In genomic region chr9:93093081-93093448, GRCh38 we compare ENCODE assay signal across 11 cellular contexts. TPM values are rescaled to one million over a fixed set of nuclear protein-coding genes. Genes with fewer than 3 reads are reported as not detected.
DNase-seq lines count a peak whose midpoint lies in the region; ATAC-seq and TF ChIP-seq lines count a peak whose summit lies in the region.
"Had no signal": no experiment of that assay in that cellular context is flagged by ENCODE, and none has a peak within 500 bp of the region (broad histone marks: within the 10 kb centered on the region; RNA-seq: fewer than 3 reads in every experiment).

No MANE protein-coding gene starts in this region.

- peak overlapping the region; percentile 99 for H3K27ac Mint-ChIP-seq in activated naive CD8-positive, alpha-beta T cell treated with anti-CD3 and anti-CD28 coated beads, Interleukin-2, amount 10 ng/mL, durations not matched to agents 7 days and 5 days
- peak overlapping the region; percentile 87 to 99 (median 95) for H3K27ac Mint-ChIP-seq in naive thymus-derived CD4-positive, alpha-beta T cell

- H3K9me3 ChIP-seq in heart left ventricle (peaks cover 0 to 14% (median 0%) of the 10 kb centered on the region in 12 donors), upper lobe of left lung (peaks cover 0 to 9% (median 0%) of the 10 kb centered on the region in 4 donors)
- H3K9me3 ChIP-seq in naive thymus-derived CD4-positive, alpha-beta T cell (ENCODE audit: control insufficient read depth in 2 of 3, low read length in 3 of 3): no peaks in the 10 kb centered on the region

- H3K27ac ChIP-seq in heart left ventricle (peak overlapping the region in 11 of 12 donors; percentile 2 to 98 (median 92)), upper lobe of left lung (peak overlapping the region in 3 of 4 donors; percentile 93 to 98 (median 98))
- H3K27ac ChIP-seq in naive thymus-derived CD4-positive, alpha-beta T cell (ENCODE audit: low read depth, low read length): peak overlapping the region; percentile 43
- H3K27ac ChIP-seq: C4-2B had no signal

- DNase-seq in heart left ventricle (peak in 2 of 5 donors; percentile 7 to 17), cardiac septum (ENCODE audit: low spot score) (no peak), upper lobe of left lung (peak in 1 of 2 donors; percentile 18), superior temporal gyrus (ENCODE audit: extremely low spot score) (no peak)
- no peak for DNase-seq in activated naive CD8-positive, alpha-beta T cell treated with anti-CD3 and anti-CD28 coated beads, Interleukin-2, amount 10 ng/mL, durations not matched to agents 7 days and 5 days
- DNase-seq in naive thymus-derived CD4-positive, alpha-beta T cell: no peak

- H3K4me3 ChIP-seq in heart left ventricle (no peak overlapping the region), upper lobe of left lung (no peak overlapping the region)
- H3K4me3 ChIP-seq in naive thymus-derived CD4-positive, alpha-beta T cell (ENCODE audit: low read length): no peak overlapping the region

- H3K4me3 Mint-ChIP-seq in activated naive CD8-positive, alpha-beta T cell treated with anti-CD3 and anti-CD28 coated beads, Interleukin-2, amount 10 ng/mL, durations not matched to agents 7 days and 5 days: peak overlapping the region; percentile 86
- H3K4me3 Mint-ChIP-seq in naive thymus-derived CD4-positive, alpha-beta T cell: peak overlapping the region in 7 of 10 donors; percentile 4 to 95 (median 79)

- POLR2A ChIA-PET in activated naive CD8-positive, alpha-beta T cell treated with anti-CD3 and anti-CD28 coated beads, Interleukin-2, amount 10 ng/mL, durations not matched to agents 7 days and 5 days (lab: Charles Lee): interaction anchor here (0.7 to 2.5 kb wide), 3 partner anchors 8 to 65 kb away, joined by 3 to 9 read pairs (median 5); no protein-coding TSS in a partner anchor
- POLR2A ChIA-PET in naive thymus-derived CD4-positive, alpha-beta T cell (lab: Charles Lee): interaction anchor here (0.8 to 5.2 kb wide), 5 partner anchors 28 to 138 kb away, joined by 3 to 42 read pairs (median 9); no protein-coding TSS in a partner anchor

- H3K36me3 ChIP-seq in heart left ventricle (no peaks in the 10 kb centered on the region), upper lobe of left lung (no peaks in the 10 kb centered on the region)
- H3K36me3 ChIP-seq in naive thymus-derived CD4-positive, alpha-beta T cell (ENCODE audit: control insufficient read depth in 2 of 3, insufficient read depth in 3 of 3, low read length in 3 of 3): peaks cover 0 to 7% (median 0%) of the 10 kb centered on the region in 3 experiments

- no peak for TF ChIP-seq CTCF in heart left ventricle (IDR thresholded peaks at IDR 0.05)
- no peak for TF ChIP-seq CTCF in upper lobe of left lung (IDR thresholded peaks at IDR 0.05)

- intact Hi-C loops in heart left ventricle (cut with DNase I): loop anchor here in 3 of 10 donors (5.0 to 10.0 kb wide), 3 partner anchors 36 to 472 kb away; partner anchors contain the start of gene SUSD3 (in 1 of the 3)
- intact Hi-C loops in cardiac septum (cut with DNase I): loop anchor here (10.0 kb wide), 1 partner anchor 482 kb away; the partner anchor contains the start of gene PHF2
- intact Hi-C loops in naive thymus-derived CD4-positive, alpha-beta T cell (cut with micrococcal nuclease): loop anchor here in 1 of 2 donors (10.0 kb wide), 1 partner anchor 768 kb away; the partner anchor contains the start of genes CENPP and NOL8

- H3K4me1 Mint-ChIP-seq in activated naive CD8-positive, alpha-beta T cell treated with anti-CD3 and anti-CD28 coated beads, Interleukin-2, amount 10 ng/mL, durations not matched to agents 7 days and 5 days: peaks cover 51% of the 10 kb centered on the region
- H3K4me1 Mint-ChIP-seq in naive thymus-derived CD4-positive, alpha-beta T cell: peaks cover 42 to 73% (median 66%) of the 10 kb centered on the region in 7 donors

- H3K27me3 Mint-ChIP-seq in activated naive CD8-positive, alpha-beta T cell treated with anti-CD3 and anti-CD28 coated beads, Interleukin-2, amount 10 ng/mL, durations not matched to agents 7 days and 5 days: no peaks in the 10 kb centered on the region
- no peaks in the 10 kb centered on the region for H3K27me3 Mint-ChIP-seq in naive thymus-derived CD4-positive, alpha-beta T cell

- peaks cover 7% of the 10 kb centered on the region for H3K9me3 Mint-ChIP-seq in activated naive CD8-positive, alpha-beta T cell treated with anti-CD3 and anti-CD28 coated beads, Interleukin-2, amount 10 ng/mL, durations not matched to agents 7 days and 5 days
- peaks cover 0 to 16% (median 0%) of the 10 kb centered on the region in 11 donors for H3K9me3 Mint-ChIP-seq in naive thymus-derived CD4-positive, alpha-beta T cell

- no peak for ATAC-seq in heart left ventricle
- no peak for ATAC-seq in activated naive CD8-positive, alpha-beta T cell treated with anti-CD3 and anti-CD28 coated beads, Interleukin-2, amount 10 ng/mL, durations not matched to agents 7 days and 5 days (ENCODE audit: low read depth)
- no peak for ATAC-seq in naive thymus-derived CD4-positive, alpha-beta T cell
- no peak for ATAC-seq in upper lobe of left lung (ENCODE audit: low FRiP score in 2 of 2)
- ATAC-seq in HG03135 (IDR thresholded peaks at IDR 0.05; ENCODE audit: unreplicated experiment): no peak
- no peak for ATAC-seq in GM18907 (IDR thresholded peaks at IDR 0.05; ENCODE audit: unreplicated experiment)
- ATAC-seq: right cardiac atrium had no signal

- no peaks in the 10 kb centered on the region for H3K27me3 ChIP-seq in heart left ventricle
- H3K27me3 ChIP-seq in naive thymus-derived CD4-positive, alpha-beta T cell (ENCODE audit: control insufficient read depth in 2 of 2, insufficient read depth in 2 of 2, low read length in 2 of 2): no peaks in the 10 kb centered on the region
- no peaks in the 10 kb centered on the region for H3K27me3 ChIP-seq in upper lobe of left lung

- CTCF ChIA-PET in naive thymus-derived CD4-positive, alpha-beta T cell (lab: Charles Lee): interaction anchor here (0.5 to 1.1 kb wide), 2 partner anchors 26 to 90 kb away, joined by 3 read pairs; no protein-coding TSS in a partner anchor

- TF ChIP-seq EP300 in upper lobe of left lung (IDR thresholded peaks at IDR 0.05): no peak

- peaks cover 28% of the 10 kb centered on the region for H3K36me3 Mint-ChIP-seq in activated naive CD8-positive, alpha-beta T cell treated with anti-CD3 and anti-CD28 coated beads, Interleukin-2, amount 10 ng/mL, durations not matched to agents 7 days and 5 days
- H3K36me3 Mint-ChIP-seq in naive thymus-derived CD4-positive, alpha-beta T cell: peaks cover 0 to 38% (median 8%) of the 10 kb centered on the region in 5 donors

- H3K4me1 ChIP-seq in heart left ventricle: peaks cover 10 to 45% (median 37%) of the 10 kb centered on the region in 12 donors
- H3K4me1 ChIP-seq in naive thymus-derived CD4-positive, alpha-beta T cell (ENCODE audit: control insufficient read depth in 2 of 2, insufficient read depth in 2 of 2, low read length in 2 of 2): peaks cover 35 to 36% of the 10 kb centered on the region in 2 donors
- H3K4me1 ChIP-seq in upper lobe of left lung: peaks cover 33 to 42% (median 41%) of the 10 kb centered on the region in 4 donors

- WGBS in heart left ventricle, 4 donors: 32 to 43% (median 38%) methylated on average over 4 of the region's 4 CpGs
- WGBS in upper lobe of left lung, 2 donors: 34 to 35% methylated on average over 4 of the region's 4 CpGs

- TF ChIP-seq POLR2A in heart left ventricle (IDR thresholded peaks at IDR 0.05): no peak
- no peak for TF ChIP-seq POLR2A in upper lobe of left lung (IDR thresholded peaks at IDR 0.05)

RNA-seq across cellular contexts. Expression of gene CARD19, which starts 3.0 kb away (rescaled TPM):
- total RNA-seq in heart left ventricle (10 to 100 TPM; 24.2 to 46.2 (median 27.5) TPM), cardiac septum (45.1 TPM), upper lobe of left lung (10 to 100 TPM; 34.7 to 92.3 (median 41.7) TPM)
- polyA plus RNA-seq in heart left ventricle: 10 to 100 TPM; 38.9 to 42.7 TPM
- 10 to 100 TPM; 68.1 to 68.2 TPM for total RNA-seq in activated naive CD8-positive, alpha-beta T cell treated with anti-CD3 and anti-CD28 coated beads, Interleukin-2, amount 10 ng/mL, durations not matched to agents 7 days and 5 days
- total RNA-seq in naive thymus-derived CD4-positive, alpha-beta T cell: 10 to 100 TPM; 43.0 to 90.0 (median 54.1) TPM
- polyA plus RNA-seq in naive thymus-derived CD4-positive, alpha-beta T cell: 10 to 100 TPM; 59.2 to 75.6 TPM

RNA-seq across cellular contexts. Expression of gene SUSD3, which starts 34.6 kb away (rescaled TPM):
- total RNA-seq in heart left ventricle (1 to 10 TPM in 2 of 9 donors, under 1 TPM in 5, not detected in 2; 0.29 to 5.2 (median 0.56) TPM), cardiac septum (1.1 TPM), upper lobe of left lung (10 to 100 TPM in 1 of 6 donors, 1 to 10 TPM in 5; 3.9 to 17.8 (median 5.2) TPM)
- under 1 TPM in 1 of 2 donors, not detected in 1; 0.50 TPM for polyA plus RNA-seq in heart left ventricle
- total RNA-seq in activated naive CD8-positive, alpha-beta T cell treated with anti-CD3 and anti-CD28 coated beads, Interleukin-2, amount 10 ng/mL, durations not matched to agents 7 days and 5 days: 10 to 100 TPM; 68.0 to 70.4 TPM
- 10 to 100 TPM; 62.8 to 83.5 (median 68.7) TPM for total RNA-seq in naive thymus-derived CD4-positive, alpha-beta T cell
- 100 to 1,000 TPM; 186 to 315 TPM for polyA plus RNA-seq in naive thymus-derived CD4-positive, alpha-beta T cell
- total RNA-seq: dermis microvascular lymphatic vessel endothelial cell had no signal

RNA-seq across cellular contexts. Expression of gene NINJ1, which starts 41.0 kb away (rescaled TPM):
- total RNA-seq in heart left ventricle (10 to 100 TPM; 42.2 to 96.1 (median 56.3) TPM), cardiac septum (46.4 TPM), upper lobe of left lung (10 to 100 TPM; 35.6 to 83.9 (median 56.8) TPM)
- polyA plus RNA-seq in heart left ventricle: 10 to 100 TPM; 52.0 to 52.9 TPM
- 10 to 100 TPM; 29.5 to 30.4 TPM for total RNA-seq in activated naive CD8-positive, alpha-beta T cell treated with anti-CD3 and anti-CD28 coated beads, Interleukin-2, amount 10 ng/mL, durations not matched to agents 7 days and 5 days
- 100 to 1,000 TPM in 2 of 5 experiments, 10 to 100 TPM in 3; 30.7 to 163 (median 64.7) TPM for total RNA-seq in naive thymus-derived CD4-positive, alpha-beta T cell
- 100 to 1,000 TPM; 113 to 133 TPM for polyA plus RNA-seq in naive thymus-derived CD4-positive, alpha-beta T cell

Comparison
In these comparisons a context has a peak if more than half of its experiments do, and no peak if none do; other contexts are left out.
1. H3K27ac ChIP-seq: peak in every context shown above with its lines; median percentile 98 in upper lobe of left lung; 92 in heart left ventricle; 43 in naive thymus-derived CD4-positive, alpha-beta T cell.